1 cellular context compared by ENCODE assay signal in genomic region chr12:93851245-93851665, GRCh38.
TF ChIP-seq lines count a peak whose summit lies in the region.

No MANE protein-coding gene starts in this region.

TF ChIP-seq in WTC11, 78 proteins besides CTCF, POLR2A, EP300 and RAD21 (continued from another document):
- no peak for TF ChIP-seq CDX4 (CRISPR knock-in tag; IDR thresholded peaks at IDR 0.05; ENCODE audit: borderline replicate concordance)
- TF ChIP-seq MLX (CRISPR knock-in tag; IDR thresholded peaks at IDR 0.05), result no peak
- TF ChIP-seq ZNF317 (CRISPR knock-in tag; IDR thresholded peaks at IDR 0.05; ENCODE audit: borderline replicate concordance, low read depth), result no peak
- TF ChIP-seq OVOL2 (CRISPR knock-in tag; IDR thresholded peaks at IDR 0.05; ENCODE audit: borderline replicate concordance), result no peak
- TF ChIP-seq ELF4 (CRISPR knock-in tag; IDR thresholded peaks at IDR 0.05; ENCODE audit: low read depth), result no peak
- no peak for TF ChIP-seq JAZF1 (CRISPR knock-in tag; IDR thresholded peaks at IDR 0.05)
- TF ChIP-seq EMX1 (CRISPR knock-in tag; IDR thresholded peaks at IDR 0.05), result no peak
- TF ChIP-seq FOXP1 (CRISPR knock-in tag; IDR thresholded peaks at IDR 0.05; ENCODE audit: borderline replicate concordance), result no peak
- TF ChIP-seq SP1 (CRISPR knock-in tag; conservative IDR thresholded peaks at IDR 0.05), result no peak
